ENCODE assay signal across 10 cellular contexts in genomic region chr18:54958711-54959625, GRCh38. TPM values are rescaled to one million over a fixed set of nuclear protein-coding genes. Genes with fewer than 3 reads are reported as not detected.
A peak's percentile ranks its signal among the peaks of the same experiment; 100 is the strongest.
DNase-seq lines count a peak whose midpoint lies in the region; ATAC-seq and TF ChIP-seq lines count a peak whose summit lies in the region.
"Had no signal": no experiment of that assay in that cellular context is flagged by ENCODE, and none has a peak within 500 bp of the region (broad histone marks: within the 10 kb centered on the region; RNA-seq: fewer than 3 reads in every experiment).

Gene CCDC68 (minus strand): TSS chr18:54959461. CDS start chr18:54942791, 16,670 bp downstream.

- no peak within 1 kb of the TSS for H3K4me3 Mint-ChIP-seq in osteocyte (ENCODE audit: unreplicated experiment)
- H3K4me3 Mint-ChIP-seq: activated naive CD4-positive, alpha-beta T cell treated with anti-CD3 and anti-CD28 coated beads, Interleukin-2, amount 10 ng/mL, durations not matched to agents 7 days and 5 days had no signal

- in situ Hi-C loops in IMR-90 (cut with MboI; ENCODE audit: low sequenced_read_pairs), result no loop called here

- peak within 1 kb of the TSS; percentile 92 for H2AK5ac ChIP-seq in IMR-90 (ENCODE audit: low read depth, low read length)

- peak within 1 kb of the TSS; percentile 77 for H3K23ac ChIP-seq in IMR-90 (ENCODE audit: low read depth, low read length)

- no peak within 1 kb of the TSS for H3K27ac ChIP-seq in AG04450 (ENCODE audit: low read depth, low read length)
- H3K27ac ChIP-seq in IMR-90 (ENCODE audit: insufficient read depth, low read length), result peak within 1 kb of the TSS; percentile 39
- peak within 1 kb of the TSS in 3 of 4 donors; percentile 4 to 57 (median 33) for H3K27ac ChIP-seq in esophagus muscularis mucosa (replicated peaks in 1 of 4)
- H3K27ac ChIP-seq in muscle layer of duodenum (ENCODE audit: low read length), result peak within 1 kb of the TSS; percentile 78
- H3K27ac ChIP-seq: KMS-11 had no signal

- peak; percentile 75 for ATAC-seq in IMR-90 (ENCODE audit: low read depth)

- H4K8ac ChIP-seq in IMR-90 (ENCODE audit: low read depth in 2 of 2, low read length in 2 of 2), result peak within 1 kb of the TSS; percentile 48 to 80; a peak in 3 of 4 replicates

- no peaks in the 10 kb centered on the region for H3K9me3 Mint-ChIP-seq in osteocyte (ENCODE audit: unreplicated experiment)
- H3K9me3 Mint-ChIP-seq: activated naive CD4-positive, alpha-beta T cell treated with anti-CD3 and anti-CD28 coated beads, Interleukin-2, amount 10 ng/mL, durations not matched to agents 7 days and 5 days had no signal

- H2AK9ac ChIP-seq in IMR-90 (replicated peaks; ENCODE audit: low read depth, low read length, poor library complexity), result peak within 1 kb of the TSS; percentile 18

- DNase-seq in AG04450 (ENCODE audit: low read depth, low spot score) (no peak), IMR-90 (no peak), esophagus muscularis mucosa (ENCODE audit: extremely low spot score) (peak; percentile 66), osteocyte (ENCODE audit: extremely low spot score, unreplicated experiment) (no peak), NCI-H2029 (lab: John Stamatoyannopoulos, UW) (no peak), NCI-H146 (lab: John Stamatoyannopoulos, UW) (no peak)
- no peak for DNase-seq in activated CD4-positive, CD25-positive, alpha-beta regulatory T cell (lab: John Stamatoyannopoulos, UW)
- DNase-seq: activated naive CD4-positive, alpha-beta T cell treated with anti-CD3 and anti-CD28 coated beads, Interleukin-2, amount 10 ng/mL, durations not matched to agents 7 days and 5 days had no signal

- no peak for TF ChIP-seq RAD21 in IMR-90 (IDR thresholded peaks at IDR 0.05; ENCODE audit: low read length)

- H3K14ac ChIP-seq in IMR-90 (replicated peaks; ENCODE audit: low read depth, low read length), result peak within 1 kb of the TSS; percentile 67

- peak within 1 kb of the TSS; percentile 91 for H2BK20ac ChIP-seq in IMR-90 (ENCODE audit: low read depth, low read length)

- peak within 1 kb of the TSS; percentile 65 for H3K9ac ChIP-seq in IMR-90 (ENCODE audit: low read depth, low read length)
- H3K9ac ChIP-seq: KMS-11 had no signal

- BruUV-seq in IMR-90 (replicated peaks; lab: Mats Ljungman, UMichigan), result no TSS peak

- H3K36me3 Mint-ChIP-seq in osteocyte (ENCODE audit: unreplicated experiment), result no peaks in the 10 kb centered on the region
- H3K36me3 Mint-ChIP-seq: activated naive CD4-positive, alpha-beta T cell treated with anti-CD3 and anti-CD28 coated beads, Interleukin-2, amount 10 ng/mL, durations not matched to agents 7 days and 5 days had no signal

- peaks cover 0 to 3% of the 10 kb centered on the region in 2 experiments; a peak in 2 of 4 replicates for H3K79me1 ChIP-seq in IMR-90 (ENCODE audit: low read depth in 1 of 2, low read length in 2 of 2)

- no peak for TF ChIP-seq EP300 in esophagus muscularis mucosa (IDR thresholded peaks at IDR 0.05)

- H3K18ac ChIP-seq in IMR-90 (ENCODE audit: low read depth, low read length), result peak within 1 kb of the TSS; percentile 61

- no peak within 1 kb of the TSS for H3K27ac Mint-ChIP-seq in osteocyte (ENCODE audit: unreplicated experiment)
- H3K27ac Mint-ChIP-seq: activated naive CD4-positive, alpha-beta T cell treated with anti-CD3 and anti-CD28 coated beads, Interleukin-2, amount 10 ng/mL, durations not matched to agents 7 days and 5 days had no signal

- peaks cover 7% of the 10 kb centered on the region for H3K9me1 ChIP-seq in IMR-90 (ENCODE audit: insufficient read depth, low read length)

- H3K9me3 ChIP-seq in AG04450 (ENCODE audit: control insufficient read depth, insufficient read depth, low read length) (no peaks in the 10 kb centered on the region), IMR-90 (ENCODE audit: control insufficient read depth, insufficient read depth, low read length) (peaks cover 3% of the 10 kb centered on the region; the same call in 1 of the 2 replicates), esophagus muscularis mucosa (no peaks in the 10 kb centered on the region), muscle layer of duodenum (ENCODE audit: control insufficient read depth in 1 of 2, low read length in 2 of 2) (no peaks in the 10 kb centered on the region)

- H3K4me1 ChIP-seq in IMR-90 (ENCODE audit: control insufficient read depth, insufficient read depth, low read length) (peaks cover 7% of the 10 kb centered on the region), esophagus muscularis mucosa (peaks cover 0 to 6% (median 4%) of the 10 kb centered on the region in 4 donors), muscle layer of duodenum (ENCODE audit: control insufficient read depth in 1 of 2, insufficient read depth in 2 of 2, low read length in 2 of 2) (peaks cover 0 to 4% of the 10 kb centered on the region in 2 donors)

- H4K91ac ChIP-seq in IMR-90 (ENCODE audit: insufficient read depth, low read depth, low read length), result peak within 1 kb of the TSS; percentile 70

- peak within 1 kb of the TSS; percentile 79 for H3K4me2 ChIP-seq in IMR-90 (ENCODE audit: low read depth, low read length)
- H3K4me2 ChIP-seq: KMS-11 had no signal

- CTCF ChIA-PET in AG04450 (lab: Charles Lee), result interaction anchor here (1.0 to 1.1 kb wide), 2 partner anchors 24 to 279 kb away, joined by 3 to 5 read pairs; no protein-coding TSS in a partner anchor
- CTCF ChIA-PET in IMR-90 (lab: Yijun Ruan, JAX), result interaction anchor here (0.9 to 1.1 kb wide), 2 partner anchors 9 to 28 kb away, joined by 3 to 4 read pairs; no protein-coding TSS in a partner anchor

- peak within 1 kb of the TSS; percentile 60; the same call in 2 of the 3 replicates for H2BK15ac ChIP-seq in IMR-90 (ENCODE audit: low read depth, low read length)

- no peak for TF ChIP-seq POLR2A in IMR-90 (IDR thresholded peaks at IDR 0.05; ENCODE audit: low read depth, low read length)
- TF ChIP-seq POLR2A in esophagus muscularis mucosa (IDR thresholded peaks at IDR 0.05; ENCODE audit: low read depth), result no peak

- no peaks in the 10 kb centered on the region for H3K36me3 ChIP-seq in IMR-90 (ENCODE audit: control insufficient read depth, insufficient read depth, low read length)
- no peaks in the 10 kb centered on the region for H3K36me3 ChIP-seq in esophagus muscularis mucosa
- no peaks in the 10 kb centered on the region for H3K36me3 ChIP-seq in muscle layer of duodenum (ENCODE audit: control insufficient read depth in 1 of 2, insufficient read depth in 2 of 2, low read length in 2 of 2)

- no peaks in the 10 kb centered on the region for H3K27me3 ChIP-seq in AG04450 (ENCODE audit: control insufficient read depth, insufficient read depth, low read length)
- no peaks in the 10 kb centered on the region for H3K27me3 ChIP-seq in IMR-90 (ENCODE audit: control insufficient read depth, insufficient read depth, low read length)
- peaks cover 0 to 31% (median 8%) of the 10 kb centered on the region in 4 donors for H3K27me3 ChIP-seq in esophagus muscularis mucosa
- no peaks in the 10 kb centered on the region for H3K27me3 ChIP-seq in muscle layer of duodenum (ENCODE audit: low read depth, low read length)

- dilution Hi-C loops in IMR-90 (cut with HindIII; ENCODE audit: low sequenced_read_pairs, unreplicated experiment), result no loop called here

- no peak within 1 kb of the TSS for H3K56ac ChIP-seq in IMR-90 (ENCODE audit: extremely low read depth, insufficient read depth, low read length)

- H3K27me3 Mint-ChIP-seq in osteocyte (ENCODE audit: unreplicated experiment), result peaks cover 2% of the 10 kb centered on the region

- H3K4me1 Mint-ChIP-seq in osteocyte (ENCODE audit: unreplicated experiment), result peaks cover 24% of the 10 kb centered on the region
- H3K4me1 Mint-ChIP-seq: activated naive CD4-positive, alpha-beta T cell treated with anti-CD3 and anti-CD28 coated beads, Interleukin-2, amount 10 ng/mL, durations not matched to agents 7 days and 5 days had no signal

- H2BK5ac ChIP-seq in IMR-90 (ENCODE audit: low read depth, low read length, poor library complexity, severe bottlenecking), result no peak within 1 kb of the TSS

- H3K4ac ChIP-seq in IMR-90 (ENCODE audit: low read depth, low read length), result peak within 1 kb of the TSS; percentile 76

- H4K5ac ChIP-seq in IMR-90 (ENCODE audit: low read depth, low read length), result peak within 1 kb of the TSS; percentile 58; the same call in 1 of the 2 replicates

- POLR2A ChIA-PET in AG04450 (lab: Yijun Ruan, JAX) (no interaction called here), IMR-90 (lab: Charles Lee; ENCODE audit: unreplicated experiment) (no interaction called here)

- intact Hi-C loops in IMR-90 (cut with micrococcal nuclease), result no loop called here
- intact Hi-C loops in esophagus muscularis mucosa (cut with DNase I), result no loop called here

- 22% methylated on average over 9 of the region's 57 CpGs; no CpG with 5 or more reads in 1 of the 2 experiments for WGBS in IMR-90 (ENCODE audit: extremely low coverage in 2 of 2, insufficient read length in 1 of 2), 2 experiments
- WGBS in esophagus muscularis mucosa, result 37% methylated on average over 19 of the region's 57 CpGs

- H2BK120ac ChIP-seq in IMR-90 (ENCODE audit: low read depth, low read length), result peak within 1 kb of the TSS; percentile 72

- H4K20me1 ChIP-seq in IMR-90 (ENCODE audit: insufficient read depth, low read length), result no peaks in the 10 kb centered on the region

- peak within 1 kb of the TSS; percentile 61 for H3K4me3 ChIP-seq in AG04450 (ENCODE audit: low read depth, low read length)
- peak within 1 kb of the TSS; percentile 67 for H3K4me3 ChIP-seq in IMR-90 (ENCODE audit: insufficient read depth, low read depth, low read length)
- H3K4me3 ChIP-seq in esophagus muscularis mucosa, result peak within 1 kb of the TSS; percentile 45 to 58 (median 46)
- H3K4me3 ChIP-seq in muscle layer of duodenum (ENCODE audit: low read depth in 1 of 2, low read length in 2 of 2), result peak within 1 kb of the TSS; percentile 63 to 80

- peak within 1 kb of the TSS; percentile 84 for H2AFZ ChIP-seq in IMR-90 (replicated peaks; ENCODE audit: low read length, poor library complexity)

- TF ChIP-seq CTCF in AG04450 (IDR thresholded peaks at IDR 0.05; ENCODE audit: low read depth, low read length), result no peak
- TF ChIP-seq CTCF in IMR-90 (conservative IDR thresholded peaks at IDR 0.05; ENCODE audit: low read depth, low read length), result no peak
- TF ChIP-seq CTCF in esophagus muscularis mucosa (IDR thresholded peaks at IDR 0.05), result no peak
- no peak for TF ChIP-seq CTCF in osteocyte (IDR thresholded peaks at IDR 0.05)

TF ChIP-seq in IMR-90, 13 proteins besides CTCF, POLR2A, EP300 and RAD21 (continues in another document):
- TF ChIP-seq RFX5 (IDR thresholded peaks at IDR 0.05; ENCODE audit: low read depth, low read length), result no peak

RNA-seq across cellular contexts. Expression of gene CCDC68, which starts in this region (rescaled TPM):
- 7.3 and 9.5 TPM in 2 replicates for polyA plus RNA-seq in AG04450 (2011; rRNA removed)
- polyA minus RNA-seq in AG04450 (2011; rRNA and poly(A)+ RNA removed), result 3.4 and 4.9 TPM in 2 replicates
- 0.54 and 1.4 TPM in 2 replicates for total RNA-seq in IMR-90 (2012; rRNA removed)
- polyA plus RNA-seq in IMR-90 (2012; rRNA removed), result 0.46 and 0.55 TPM in 2 replicates
- polyA plus RNA-seq in IMR-90 (2012; cell fraction: cytosol; rRNA removed), result 0.07 and 0.09 TPM in 2 replicates
- polyA plus RNA-seq in IMR-90 (2012; cell fraction: nucleus; rRNA removed; ENCODE audit: low replicate concordance), result 0.09 and 1.7 TPM in 2 replicates
- 1 to 10 TPM; 2.3 to 4.1 (median 2.6) TPM for total RNA-seq in esophagus muscularis mucosa
- not detected in 2 replicates for total RNA-seq in osteocyte
